Comparison of ENCODE assay signal across 11 cellular contexts in the genomic region with DNA sequence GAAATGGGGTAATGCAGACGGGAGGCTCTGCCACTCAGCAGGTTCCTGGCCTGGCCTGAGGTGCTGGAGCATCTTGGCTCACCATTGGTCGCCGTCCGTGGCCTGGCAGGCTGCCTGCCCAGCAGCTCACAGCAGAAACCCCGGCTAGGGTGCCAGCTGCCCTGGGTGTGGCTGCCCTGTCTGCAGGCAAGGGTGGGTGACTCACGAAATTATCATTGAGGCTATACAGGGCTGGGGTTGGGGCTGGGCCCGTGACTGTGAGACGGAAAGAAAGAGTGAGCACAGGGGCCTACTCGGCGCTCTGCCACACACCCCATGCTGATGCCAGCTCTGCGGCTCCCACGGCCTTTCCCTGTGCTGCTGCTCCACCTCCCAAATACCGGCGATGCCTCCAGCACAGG. TPM values are rescaled to one million over a fixed set of nuclear protein-coding genes. Genes with fewer than 3 reads are reported as not detected.
DNase-seq lines count a peak whose midpoint lies in the region; ATAC-seq and TF ChIP-seq lines count a peak whose summit lies in the region.
"Had no signal": no experiment of that assay in that cellular context is flagged by ENCODE, and none has a peak within 500 bp of the region (broad histone marks: within the 10 kb centered on the region; RNA-seq: fewer than 3 reads in every experiment).

No MANE protein-coding gene starts in this region.

- TF ChIP-seq CTCF in astrocyte of the cerebellum (IDR thresholded peaks at IDR 0.05; ENCODE audit: low read depth, low read length, missing control alignments) (no peak), kidney epithelial cell (IDR thresholded peaks at IDR 0.05; ENCODE audit: insufficient read depth, low read length, poor library complexity, severe bottlenecking) (no peak)
- no peak for TF ChIP-seq CTCF in activated CD8-positive, alpha-beta T cell treated with anti-CD3 and anti-CD28 coated beads for 36 hours (IDR thresholded peaks at IDR 0.05)

- peak overlapping the region; percentile 62; the same call in 1 of the 2 replicates for H3K27ac ChIP-seq in ACC112 (ENCODE audit: low read depth, low read length)
- H3K27ac ChIP-seq: adrenal gland had no signal

- H2AFZ ChIP-seq in ACC112 (ENCODE audit: low read length, unreplicated experiment): no peak overlapping the region

- peaks cover 24% of the 10 kb centered on the region for H3K4me1 ChIP-seq in ACC112 (ENCODE audit: control insufficient read depth, insufficient read depth, low read length, unreplicated experiment)
- H3K4me1 ChIP-seq: adrenal gland had no signal

- H3K27me3 Mint-ChIP-seq in activated CD8-positive, alpha-beta T cell treated with anti-CD3 and anti-CD28 coated beads for 36 hours: peaks cover 5% of the 10 kb centered on the region

- no peaks in the 10 kb centered on the region for H3K4me1 Mint-ChIP-seq in activated CD8-positive, alpha-beta T cell treated with anti-CD3 and anti-CD28 coated beads for 36 hours (ENCODE audit: low read depth)

- H3K36me3 Mint-ChIP-seq in activated CD8-positive, alpha-beta T cell treated with anti-CD3 and anti-CD28 coated beads for 36 hours (ENCODE audit: low read depth): no peaks in the 10 kb centered on the region

- H3K27me3 ChIP-seq in ACC112 (ENCODE audit: insufficient read depth, low read length) (no peaks in the 10 kb centered on the region), kidney epithelial cell (ENCODE audit: control insufficient read depth, insufficient read depth, low read length) (no peaks in the 10 kb centered on the region)
- H3K27me3 ChIP-seq: adrenal gland had no signal

- no peaks in the 10 kb centered on the region for H3K9me3 Mint-ChIP-seq in activated CD8-positive, alpha-beta T cell treated with anti-CD3 and anti-CD28 coated beads for 36 hours

- H3K27ac Mint-ChIP-seq in activated CD8-positive, alpha-beta T cell treated with anti-CD3 and anti-CD28 coated beads for 36 hours: no peak overlapping the region

- DNase-seq in HT1080 (ENCODE audit: low read depth) (peak; percentile 98), astrocyte of the cerebellum (ENCODE audit: low read depth) (peak; percentile 36), kidney epithelial cell (ENCODE audit: low read depth) (peak; percentile 74), OCI-M2 (lab: John Stamatoyannopoulos, UW; ENCODE audit: unreplicated experiment) (no peak), NCI-H1092 treated with DMSO at 0.1 percent for 48 hours (lab: John Stamatoyannopoulos, UW) (no peak), iPS-NIHi7 (ENCODE audit: extremely low spot score) (no peak)
- DNase-seq in activated CD8-positive, alpha-beta T cell treated with anti-CD3 and anti-CD28 coated beads for 36 hours: no peak
- DNase-seq: stimulated activated CD4-positive, alpha-beta T cell treated with anti-CD3 and anti-CD28 coated beads, Interleukin-2, amount 100 ng/mL, for 24 hours had no signal

- H3K4me3 ChIP-seq in ACC112 (ENCODE audit: low read depth, low read length) (peak overlapping the region; percentile 27; the same call in 1 of the 2 replicates), astrocyte of the cerebellum (ENCODE audit: low read depth, low read length) (no peak overlapping the region), kidney epithelial cell (ENCODE audit: low read depth, low read length) (no peak overlapping the region)
- H3K4me3 ChIP-seq: adrenal gland had no signal

- ATAC-seq in activated CD8-positive, alpha-beta T cell treated with anti-CD3 and anti-CD28 coated beads for 36 hours: no peak

- no peaks in the 10 kb centered on the region for H3K79me2 ChIP-seq in ACC112 (ENCODE audit: control insufficient read depth, insufficient read depth, low read length, unreplicated experiment)

- intact Hi-C loops in activated CD8-positive, alpha-beta T cell treated with anti-CD3 and anti-CD28 coated beads for 36 hours (cut with micrococcal nuclease): no loop called here

- CTCF ChIA-PET in activated CD8-positive, alpha-beta T cell treated with anti-CD3 and anti-CD28 coated beads for 36 hours (lab: Charles Lee): no interaction called here

- POLR2A ChIA-PET in activated CD8-positive, alpha-beta T cell treated with anti-CD3 and anti-CD28 coated beads for 36 hours (lab: Charles Lee): no interaction called here

- in situ Hi-C loops in astrocyte of the cerebellum (cut with HindIII; ENCODE audit: low sequenced_read_pairs): loop anchor here (5.0 kb wide), 1 partner anchor 82 kb away; no protein-coding TSS in a partner anchor

- H3K4me3 Mint-ChIP-seq in activated CD8-positive, alpha-beta T cell treated with anti-CD3 and anti-CD28 coated beads for 36 hours: no peak overlapping the region

- no peaks in the 10 kb centered on the region for H3K36me3 ChIP-seq in ACC112 (ENCODE audit: insufficient read depth, low read length)
- H3K36me3 ChIP-seq in kidney epithelial cell (ENCODE audit: control insufficient read depth, insufficient read depth, low read length): no peaks in the 10 kb centered on the region
- H3K36me3 ChIP-seq: adrenal gland had no signal

RNA-seq across cellular contexts. Expression of a gene that starts 8.0 kb away (rescaled TPM):
- not detected in 2 replicates for total RNA-seq in HT1080 (2014; rRNA removed; shearing (Covaris generic))
- polyA plus RNA-seq in HT1080 (2015; cell fraction: cytosol; rRNA removed): not detected in 2 replicates
- not detected in 2 replicates for polyA plus RNA-seq in HT1080 (2015; cell fraction: nucleus; rRNA removed)
- total RNA-seq in kidney epithelial cell: 8.7 and 11.6 TPM in 2 replicates
- total RNA-seq in activated CD8-positive, alpha-beta T cell treated with anti-CD3 and anti-CD28 coated beads for 36 hours: not detected
- total RNA-seq: T-helper 2 cell treated with Interferon-gamma antibody and Interleukin-4, amounts not matched to agents 100 ng/mL and 5 ng/mL, for 36 hours had no signal

Comparison
In these comparisons a context has a peak if more than half of its experiments do, and no peak if none do; other contexts are left out.
1. DNase-seq: peak in HT1080 (single experiment), astrocyte of the cerebellum (single experiment) and kidney epithelial cell (single experiment); none in activated CD8-positive, alpha-beta T cell treated with anti-CD3 and anti-CD28 coated beads for 36 hours (single experiment), OCI-M2 (single experiment), NCI-H1092 treated with DMSO at 0.1 percent for 48 hours (single experiment) and iPS-NIHi7 (single experiment).